1 cellular context compared by ENCODE assay signal in genomic region chr1:25467616-25468015, GRCh38.
TF ChIP-seq lines count a peak whose summit lies in the region.

No MANE protein-coding gene starts in this region.

TF ChIP-seq in K562, 482 proteins besides CTCF, POLR2A, EP300 and RAD21:
- TF ChIP-seq, protein P1, sequence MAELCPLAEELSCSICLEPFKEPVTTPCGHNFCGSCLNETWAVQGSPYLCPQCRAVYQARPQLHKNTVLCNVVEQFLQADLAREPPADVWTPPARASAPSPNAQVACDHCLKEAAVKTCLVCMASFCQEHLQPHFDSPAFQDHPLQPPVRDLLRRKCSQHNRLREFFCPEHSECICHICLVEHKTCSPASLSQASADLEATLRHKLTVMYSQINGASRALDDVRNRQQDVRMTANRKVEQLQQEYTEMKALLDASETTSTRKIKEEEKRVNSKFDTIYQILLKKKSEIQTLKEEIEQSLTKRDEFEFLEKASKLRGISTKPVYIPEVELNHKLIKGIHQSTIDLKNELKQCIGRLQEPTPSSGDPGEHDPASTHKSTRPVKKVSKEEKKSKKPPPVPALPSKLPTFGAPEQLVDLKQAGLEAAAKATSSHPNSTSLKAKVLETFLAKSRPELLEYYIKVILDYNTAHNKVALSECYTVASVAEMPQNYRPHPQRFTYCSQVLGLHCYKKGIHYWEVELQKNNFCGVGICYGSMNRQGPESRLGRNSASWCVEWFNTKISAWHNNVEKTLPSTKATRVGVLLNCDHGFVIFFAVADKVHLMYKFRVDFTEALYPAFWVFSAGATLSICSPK (IDR thresholded peaks at IDR 0.05; ENCODE audit: borderline replicate concordance), result no peak
- TF ChIP-seq SPI1 (IDR thresholded peaks at IDR 0.05; ENCODE audit: borderline replicate concordance, low read depth, low read length), result no peak
- no peak for TF ChIP-seq NFE2 (IDR thresholded peaks at IDR 0.05; ENCODE audit: low read depth)
- TF ChIP-seq RUNX1 (IDR thresholded peaks at IDR 0.05; ENCODE audit: low read depth), result no peak
- no peak for TF ChIP-seq ELF1 (tag; IDR thresholded peaks at IDR 0.05)
- TF ChIP-seq KLF6 (CRISPR knock-in tag; IDR thresholded peaks at IDR 0.05; ENCODE audit: borderline replicate concordance), result no peak
- TF ChIP-seq CBFB (CRISPR knock-in tag; IDR thresholded peaks at IDR 0.05), result no peak
- TF ChIP-seq ATF3 (IDR thresholded peaks at IDR 0.05), result no peak
- no peak for TF ChIP-seq ATF3 (CRISPR knock-in tag; conservative IDR thresholded peaks at IDR 0.05)
- TF ChIP-seq, protein P2, sequence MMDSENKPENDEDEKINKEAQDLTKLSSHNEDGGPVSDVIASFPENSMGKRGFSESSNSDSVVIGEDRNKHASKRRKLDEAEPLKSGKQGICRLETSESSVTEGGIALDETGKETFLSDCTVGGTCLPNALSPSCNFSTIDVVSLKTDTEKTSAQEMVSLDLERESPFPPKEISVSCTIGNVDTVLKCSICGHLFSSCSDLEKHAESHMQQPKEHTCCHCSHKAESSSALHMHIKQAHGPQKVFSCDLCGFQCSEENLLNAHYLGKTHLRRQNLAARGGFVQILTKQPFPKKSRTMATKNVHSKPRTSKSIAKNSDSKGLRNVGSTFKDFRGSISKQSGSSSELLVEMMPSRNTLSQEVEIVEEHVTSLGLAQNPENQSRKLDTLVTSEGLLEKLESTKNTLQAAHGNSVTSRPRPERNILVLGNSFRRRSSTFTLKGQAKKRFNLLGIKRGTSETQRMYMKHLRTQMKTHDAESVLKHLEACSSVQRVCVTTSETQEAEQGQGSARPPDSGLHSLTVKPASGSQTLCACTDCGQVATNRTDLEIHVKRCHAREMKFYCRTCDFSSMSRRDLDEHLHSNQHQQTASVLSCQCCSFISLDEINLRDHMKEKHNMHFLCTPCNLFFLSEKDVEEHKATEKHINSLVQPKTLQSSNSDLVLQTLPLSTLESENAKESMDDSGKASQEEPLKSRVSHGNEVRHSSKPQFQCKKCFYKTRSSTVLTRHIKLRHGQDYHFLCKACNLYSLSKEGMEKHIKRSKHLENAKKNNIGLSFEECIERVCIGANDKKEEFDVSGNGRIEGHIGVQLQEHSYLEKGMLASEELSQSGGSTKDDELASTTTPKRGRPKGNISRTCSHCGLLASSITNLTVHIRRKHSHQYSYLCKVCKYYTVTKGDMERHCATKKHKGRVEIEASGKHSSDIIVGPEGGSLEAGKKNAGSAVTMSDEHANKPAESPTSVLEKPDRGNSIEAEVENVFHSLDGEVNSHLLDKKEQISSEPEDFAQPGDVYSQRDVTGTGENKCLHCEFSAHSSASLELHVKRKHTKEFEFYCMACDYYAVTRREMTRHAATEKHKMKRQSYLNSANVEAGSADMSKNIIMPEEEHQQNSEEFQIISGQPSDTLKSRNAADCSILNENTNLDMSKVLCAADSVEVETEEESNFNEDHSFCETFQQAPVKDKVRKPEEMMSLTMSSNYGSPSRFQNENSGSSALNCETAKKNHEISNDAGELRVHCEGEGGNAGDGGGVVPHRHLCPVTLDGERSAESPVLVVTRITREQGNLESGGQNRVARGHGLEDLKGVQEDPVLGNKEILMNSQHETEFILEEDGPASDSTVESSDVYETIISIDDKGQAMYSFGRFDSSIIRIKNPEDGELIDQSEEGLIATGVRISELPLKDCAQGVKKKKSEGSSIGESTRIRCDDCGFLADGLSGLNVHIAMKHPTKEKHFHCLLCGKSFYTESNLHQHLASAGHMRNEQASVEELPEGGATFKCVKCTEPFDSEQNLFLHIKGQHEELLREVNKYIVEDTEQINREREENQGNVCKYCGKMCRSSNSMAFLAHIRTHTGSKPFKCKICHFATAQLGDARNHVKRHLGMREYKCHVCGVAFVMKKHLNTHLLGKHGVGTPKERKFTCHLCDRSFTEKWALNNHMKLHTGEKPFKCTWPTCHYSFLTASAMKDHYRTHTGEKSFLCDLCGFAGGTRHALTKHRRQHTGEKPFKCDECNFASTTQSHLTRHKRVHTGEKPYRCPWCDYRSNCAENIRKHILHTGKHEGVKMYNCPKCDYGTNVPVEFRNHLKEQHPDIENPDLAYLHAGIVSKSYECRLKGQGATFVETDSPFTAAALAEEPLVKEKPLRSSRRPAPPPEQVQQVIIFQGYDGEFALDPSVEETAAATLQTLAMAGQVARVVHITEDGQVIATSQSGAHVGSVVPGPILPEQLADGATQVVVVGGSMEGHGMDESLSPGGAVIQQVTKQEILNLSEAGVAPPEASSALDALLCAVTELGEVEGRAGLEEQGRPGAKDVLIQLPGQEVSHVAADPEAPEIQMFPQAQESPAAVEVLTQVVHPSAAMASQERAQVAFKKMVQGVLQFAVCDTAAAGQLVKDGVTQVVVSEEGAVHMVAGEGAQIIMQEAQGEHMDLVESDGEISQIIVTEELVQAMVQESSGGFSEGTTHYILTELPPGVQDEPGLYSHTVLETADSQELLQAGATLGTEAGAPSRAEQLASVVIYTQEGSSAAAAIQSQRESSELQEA (IDR thresholded peaks at IDR 0.05; ENCODE audit: low read depth), result no peak
- no peak for TF ChIP-seq NUFIP1 (IDR thresholded peaks at IDR 0.05; ENCODE audit: partially characterized antibody)
TF ChIP-seq in K562: peak in this region for 0.
